Comparison of ENCODE assay signal across 1 cellular context in genomic region chr20:64182146-64182865, GRCh38.
TF ChIP-seq lines count a peak whose summit lies in the region.

No MANE protein-coding gene starts in this region.

TF ChIP-seq in GM23338, 12 proteins besides CTCF, POLR2A, EP300 and RAD21 (continued from another document):
- TF ChIP-seq, protein P1, sequence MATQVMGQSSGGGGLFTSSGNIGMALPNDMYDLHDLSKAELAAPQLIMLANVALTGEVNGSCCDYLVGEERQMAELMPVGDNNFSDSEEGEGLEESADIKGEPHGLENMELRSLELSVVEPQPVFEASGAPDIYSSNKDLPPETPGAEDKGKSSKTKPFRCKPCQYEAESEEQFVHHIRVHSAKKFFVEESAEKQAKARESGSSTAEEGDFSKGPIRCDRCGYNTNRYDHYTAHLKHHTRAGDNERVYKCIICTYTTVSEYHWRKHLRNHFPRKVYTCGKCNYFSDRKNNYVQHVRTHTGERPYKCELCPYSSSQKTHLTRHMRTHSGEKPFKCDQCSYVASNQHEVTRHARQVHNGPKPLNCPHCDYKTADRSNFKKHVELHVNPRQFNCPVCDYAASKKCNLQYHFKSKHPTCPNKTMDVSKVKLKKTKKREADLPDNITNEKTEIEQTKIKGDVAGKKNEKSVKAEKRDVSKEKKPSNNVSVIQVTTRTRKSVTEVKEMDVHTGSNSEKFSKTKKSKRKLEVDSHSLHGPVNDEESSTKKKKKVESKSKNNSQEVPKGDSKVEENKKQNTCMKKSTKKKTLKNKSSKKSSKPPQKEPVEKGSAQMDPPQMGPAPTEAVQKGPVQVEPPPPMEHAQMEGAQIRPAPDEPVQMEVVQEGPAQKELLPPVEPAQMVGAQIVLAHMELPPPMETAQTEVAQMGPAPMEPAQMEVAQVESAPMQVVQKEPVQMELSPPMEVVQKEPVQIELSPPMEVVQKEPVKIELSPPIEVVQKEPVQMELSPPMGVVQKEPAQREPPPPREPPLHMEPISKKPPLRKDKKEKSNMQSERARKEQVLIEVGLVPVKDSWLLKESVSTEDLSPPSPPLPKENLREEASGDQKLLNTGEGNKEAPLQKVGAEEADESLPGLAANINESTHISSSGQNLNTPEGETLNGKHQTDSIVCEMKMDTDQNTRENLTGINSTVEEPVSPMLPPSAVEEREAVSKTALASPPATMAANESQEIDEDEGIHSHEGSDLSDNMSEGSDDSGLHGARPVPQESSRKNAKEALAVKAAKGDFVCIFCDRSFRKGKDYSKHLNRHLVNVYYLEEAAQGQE (IDR thresholded peaks at IDR 0.05; ENCODE audit: unreplicated experiment) = no peak
- TF ChIP-seq, protein P2, sequence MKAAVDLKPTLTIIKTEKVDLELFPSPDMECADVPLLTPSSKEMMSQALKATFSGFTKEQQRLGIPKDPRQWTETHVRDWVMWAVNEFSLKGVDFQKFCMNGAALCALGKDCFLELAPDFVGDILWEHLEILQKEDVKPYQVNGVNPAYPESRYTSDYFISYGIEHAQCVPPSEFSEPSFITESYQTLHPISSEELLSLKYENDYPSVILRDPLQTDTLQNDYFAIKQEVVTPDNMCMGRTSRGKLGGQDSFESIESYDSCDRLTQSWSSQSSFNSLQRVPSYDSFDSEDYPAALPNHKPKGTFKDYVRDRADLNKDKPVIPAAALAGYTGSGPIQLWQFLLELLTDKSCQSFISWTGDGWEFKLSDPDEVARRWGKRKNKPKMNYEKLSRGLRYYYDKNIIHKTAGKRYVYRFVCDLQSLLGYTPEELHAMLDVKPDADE (IDR thresholded peaks at IDR 0.05) = no peak
- no peak for TF ChIP-seq JUNB (IDR thresholded peaks at IDR 0.05; ENCODE audit: unreplicated experiment)
- TF ChIP-seq, protein P3, sequence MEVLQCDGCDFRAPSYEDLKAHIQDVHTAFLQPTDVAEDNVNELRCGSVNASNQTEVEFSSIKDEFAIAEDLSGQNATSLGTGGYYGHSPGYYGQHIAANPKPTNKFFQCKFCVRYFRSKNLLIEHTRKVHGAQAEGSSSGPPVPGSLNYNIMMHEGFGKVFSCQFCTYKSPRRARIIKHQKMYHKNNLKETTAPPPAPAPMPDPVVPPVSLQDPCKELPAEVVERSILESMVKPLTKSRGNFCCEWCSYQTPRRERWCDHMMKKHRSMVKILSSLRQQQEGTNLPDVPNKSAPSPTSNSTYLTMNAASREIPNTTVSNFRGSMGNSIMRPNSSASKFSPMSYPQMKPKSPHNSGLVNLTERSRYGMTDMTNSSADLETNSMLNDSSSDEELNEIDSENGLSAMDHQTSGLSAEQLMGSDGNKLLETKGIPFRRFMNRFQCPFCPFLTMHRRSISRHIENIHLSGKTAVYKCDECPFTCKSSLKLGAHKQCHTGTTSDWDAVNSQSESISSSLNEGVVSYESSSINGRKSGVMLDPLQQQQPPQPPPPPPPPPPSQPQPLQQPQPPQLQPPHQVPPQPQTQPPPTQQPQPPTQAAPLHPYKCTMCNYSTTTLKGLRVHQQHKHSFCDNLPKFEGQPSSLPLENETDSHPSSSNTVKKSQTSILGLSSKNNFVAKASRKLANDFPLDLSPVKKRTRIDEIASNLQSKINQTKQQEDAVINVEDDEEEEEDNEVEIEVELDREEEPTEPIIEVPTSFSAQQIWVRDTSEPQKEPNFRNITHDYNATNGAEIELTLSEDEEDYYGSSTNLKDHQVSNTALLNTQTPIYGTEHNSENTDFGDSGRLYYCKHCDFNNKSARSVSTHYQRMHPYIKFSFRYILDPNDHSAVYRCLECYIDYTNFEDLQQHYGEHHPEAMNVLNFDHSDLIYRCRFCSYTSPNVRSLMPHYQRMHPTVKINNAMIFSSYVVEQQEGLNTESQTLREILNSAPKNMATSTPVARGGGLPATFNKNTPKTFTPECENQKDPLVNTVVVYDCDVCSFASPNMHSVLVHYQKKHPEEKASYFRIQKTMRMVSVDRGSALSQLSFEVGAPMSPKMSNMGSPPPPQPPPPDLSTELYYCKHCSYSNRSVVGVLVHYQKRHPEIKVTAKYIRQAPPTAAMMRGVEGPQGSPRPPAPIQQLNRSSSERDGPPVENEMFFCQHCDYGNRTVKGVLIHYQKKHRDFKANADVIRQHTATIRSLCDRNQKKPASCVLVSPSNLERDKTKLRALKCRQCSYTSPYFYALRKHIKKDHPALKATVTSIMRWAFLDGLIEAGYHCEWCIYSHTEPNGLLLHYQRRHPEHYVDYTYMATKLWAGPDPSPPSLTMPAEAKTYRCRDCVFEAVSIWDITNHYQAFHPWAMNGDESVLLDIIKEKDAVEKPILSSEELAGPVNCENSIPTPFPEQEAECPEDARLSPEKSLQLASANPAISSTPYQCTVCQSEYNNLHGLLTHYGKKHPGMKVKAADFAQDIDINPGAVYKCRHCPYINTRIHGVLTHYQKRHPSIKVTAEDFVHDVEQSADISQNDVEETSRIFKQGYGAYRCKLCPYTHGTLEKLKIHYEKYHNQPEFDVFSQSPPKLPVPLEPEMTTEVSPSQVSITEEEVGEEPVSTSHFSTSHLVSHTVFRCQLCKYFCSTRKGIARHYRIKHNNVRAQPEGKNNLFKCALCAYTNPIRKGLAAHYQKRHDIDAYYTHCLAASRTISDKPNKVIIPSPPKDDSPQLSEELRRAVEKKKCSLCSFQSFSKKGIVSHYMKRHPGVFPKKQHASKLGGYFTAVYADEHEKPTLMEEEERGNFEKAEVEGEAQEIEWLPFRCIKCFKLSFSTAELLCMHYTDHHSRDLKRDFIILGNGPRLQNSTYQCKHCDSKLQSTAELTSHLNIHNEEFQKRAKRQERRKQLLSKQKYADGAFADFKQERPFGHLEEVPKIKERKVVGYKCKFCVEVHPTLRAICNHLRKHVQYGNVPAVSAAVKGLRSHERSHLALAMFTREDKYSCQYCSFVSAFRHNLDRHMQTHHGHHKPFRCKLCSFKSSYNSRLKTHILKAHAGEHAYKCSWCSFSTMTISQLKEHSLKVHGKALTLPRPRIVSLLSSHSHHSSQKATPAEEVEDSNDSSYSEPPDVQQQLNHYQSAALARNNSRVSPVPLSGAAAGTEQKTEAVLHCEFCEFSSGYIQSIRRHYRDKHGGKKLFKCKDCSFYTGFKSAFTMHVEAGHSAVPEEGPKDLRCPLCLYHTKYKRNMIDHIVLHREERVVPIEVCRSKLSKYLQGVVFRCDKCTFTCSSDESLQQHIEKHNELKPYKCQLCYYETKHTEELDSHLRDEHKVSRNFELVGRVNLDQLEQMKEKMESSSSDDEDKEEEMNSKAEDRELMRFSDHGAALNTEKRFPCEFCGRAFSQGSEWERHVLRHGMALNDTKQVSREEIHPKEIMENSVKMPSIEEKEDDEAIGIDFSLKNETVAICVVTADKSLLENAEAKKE (CRISPR knock-in tag; IDR thresholded peaks at IDR 0.05) = no peak
